Comparison of ENCODE assay signal across 8 cellular contexts in genomic region chr15:88894348-88894818, GRCh38. TPM values are rescaled to one million over a fixed set of nuclear protein-coding genes. Genes with fewer than 3 reads are reported as not detected.
A peak's percentile ranks its signal among the peaks of the same experiment; 100 is the strongest.
DNase-seq lines count a peak whose midpoint lies in the region; ATAC-seq and TF ChIP-seq lines count a peak whose summit lies in the region.

No MANE protein-coding gene starts in this region.

- no peak for TF ChIP-seq EP300 in SK-N-SH (IDR thresholded peaks at IDR 0.05; ENCODE audit: borderline replicate concordance in 1 of 2, low read depth in 1 of 2, low read length in 1 of 2)

- 7% methylated on average over 14 of the region's 23 CpGs for WGBS in SK-N-SH (ENCODE audit: low lambda C conversion rate)

- no peaks in the 10 kb centered on the region for H3K79me2 ChIP-seq in SK-N-SH (ENCODE audit: insufficient read depth)

- no peak overlapping the region for H2AFZ ChIP-seq in SK-N-SH (ENCODE audit: low read depth)

- DNase-seq in GM10248 (ENCODE audit: extremely low spot score) (peak; percentile 74), SK-N-SH (peak; percentile 80), SKM-1 treated with dmso at 0.1 percent for 144 hours (lab: John Stamatoyannopoulos, UW; ENCODE audit: unreplicated experiment) (no peak)
- peak; percentile 67 for DNase-seq in activated naive CD8-positive, alpha-beta T cell treated with anti-CD3 and anti-CD28 coated beads, Interleukin-2, amount 50 U/mL, for 16 hours (ENCODE audit: low read depth, low spot score)
- DNase-seq in stimulated activated CD4-positive, alpha-beta T cell treated with anti-CD3 and anti-CD28 coated beads, Interleukin-2, amount 100 ng/mL, for 4 hours (ENCODE audit: low read depth), result peak; percentile 79

- peak overlapping the region; percentile 80 for H3K4me2 ChIP-seq in SK-N-SH

- H3K4me3 ChIP-seq in SK-N-SH (ENCODE audit: low read depth in 2 of 2, low read length in 1 of 2) (peak overlapping the region; percentile 49 to 60), iPS-18c (ENCODE audit: insufficient read depth, low read depth, low read length) (peak overlapping the region; percentile 77)

- POLR2A ChIA-PET in GM10248 (lab: Yijun Ruan, JAX) (no interaction called here), SK-N-SH (lab: Yijun Ruan, JAX) (no interaction called here)

- H3K9me3 ChIP-seq in SK-N-SH (no peaks in the 10 kb centered on the region), iPS-18c (ENCODE audit: control insufficient read depth, insufficient read depth, low read length) (no peaks in the 10 kb centered on the region)

- peak; percentile 64 for TF ChIP-seq RAD21 in SK-N-SH (IDR thresholded peaks at IDR 0.05; ENCODE audit: low read length)

- ATAC-seq in HG02970 (IDR thresholded peaks at IDR 0.05; ENCODE audit: low FRiP score, unreplicated experiment) (peak; percentile 53), HG02678 (IDR thresholded peaks at IDR 0.05; ENCODE audit: unreplicated experiment) (no peak)

- H3K9me2 ChIP-seq in SK-N-SH, result no peaks in the 10 kb centered on the region

- peak; percentile 65 for TF ChIP-seq CTCF in GM10248 (IDR thresholded peaks at IDR 0.05; ENCODE audit: control extremely low read depth, extremely low read depth, low read depth, missing control alignments)
- TF ChIP-seq CTCF in SK-N-SH (IDR thresholded peaks at IDR 0.05), result peak; percentile 67

- no peak overlapping the region for H3K27ac ChIP-seq in SK-N-SH (ENCODE audit: low read depth in 2 of 2, low read length in 1 of 2)

- no peaks in the 10 kb centered on the region for H4K20me1 ChIP-seq in SK-N-SH (ENCODE audit: insufficient read depth)

- H3K4me1 ChIP-seq in SK-N-SH (ENCODE audit: control insufficient read depth in 1 of 2, insufficient read depth in 2 of 2, low read depth in 1 of 2, low read length in 1 of 2), result peaks cover 5 to 23% of the 10 kb centered on the region in 2 experiments; a peak in 2 of 4 replicates

- H3K36me3 ChIP-seq in SK-N-SH (replicated peaks in 1 of 2; ENCODE audit: control insufficient read depth in 1 of 2, insufficient read depth in 2 of 2, low read length in 1 of 2), result no peaks in the 10 kb centered on the region

- CTCF ChIA-PET in GM10248 (lab: Yijun Ruan, JAX) (interaction anchor here (3.3 kb wide), 1 partner anchor 11 kb away, joined by 14 read pairs; no protein-coding TSS in a partner anchor), SK-N-SH (lab: Yijun Ruan, JAX) (interaction anchor here (0.6 to 5.7 kb wide), 7 partner anchors 9 to 237 kb away, joined by 3 to 29 read pairs (median 4); no protein-coding TSS in a partner anchor)

- no peak overlapping the region for H3K9ac ChIP-seq in SK-N-SH

- no peaks in the 10 kb centered on the region for H3K27me3 ChIP-seq in SK-N-SH (ENCODE audit: insufficient read depth)

- peaks cover 3% of the 10 kb centered on the region for H3F3A ChIP-seq in SK-N-SH (replicated peaks; ENCODE audit: insufficient read depth)

TF ChIP-seq in SK-N-SH, 30 proteins besides CTCF, POLR2A, EP300 and RAD21:
- TF ChIP-seq, protein P1, sequence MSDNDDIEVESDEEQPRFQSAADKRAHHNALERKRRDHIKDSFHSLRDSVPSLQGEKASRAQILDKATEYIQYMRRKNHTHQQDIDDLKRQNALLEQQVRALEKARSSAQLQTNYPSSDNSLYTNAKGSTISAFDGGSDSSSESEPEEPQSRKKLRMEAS (IDR thresholded peaks at IDR 0.05; ENCODE audit: low read depth), result 0 out of 2 replicates have a peak, but pooled peaks have one; percentile 47
- no peak for TF ChIP-seq POLR2AphosphoS5 (IDR thresholded peaks at IDR 0.05; ENCODE audit: low read depth, low read length)
- peak; percentile 43 for TF ChIP-seq SMC3 (IDR thresholded peaks at IDR 0.05; ENCODE audit: low read depth, low read length)
- no peak for TF ChIP-seq RCOR1 (IDR thresholded peaks at IDR 0.05; ENCODE audit: low read length)
- no peak for TF ChIP-seq TCF12 (IDR thresholded peaks at IDR 0.05)
- no peak for TF ChIP-seq GABPA (IDR thresholded peaks at IDR 0.05; ENCODE audit: low read depth)

RNA-seq across cellular contexts. Expression of gene HAPLN3, which starts 1.0 kb away (rescaled TPM):
- polyA plus RNA-seq in SK-N-SH (2012; rRNA removed), result 8.3 and 9.7 TPM in 2 replicates
- 2.7 and 3.7 TPM in 2 replicates for polyA plus RNA-seq in SK-N-SH (2012; cell fraction: cytosol; rRNA removed)
- polyA plus RNA-seq in SK-N-SH (2012; cell fraction: nucleus; rRNA removed), result 28.0 and 34.0 TPM in 2 replicates

RNA-seq across cellular contexts. Expression of gene MFGE8, which starts 18.8 kb away (rescaled TPM):
- 210 and 247 TPM in 2 replicates for polyA plus RNA-seq in SK-N-SH (2012; rRNA removed)
- 106 and 153 TPM in 2 replicates for polyA plus RNA-seq in SK-N-SH (2012; cell fraction: cytosol; rRNA removed)
- polyA plus RNA-seq in SK-N-SH (2012; cell fraction: nucleus; rRNA removed), result 444 and 513 TPM in 2 replicates
